Comparison of ENCODE assay signal across 21 cellular contexts in the genomic region with DNA sequence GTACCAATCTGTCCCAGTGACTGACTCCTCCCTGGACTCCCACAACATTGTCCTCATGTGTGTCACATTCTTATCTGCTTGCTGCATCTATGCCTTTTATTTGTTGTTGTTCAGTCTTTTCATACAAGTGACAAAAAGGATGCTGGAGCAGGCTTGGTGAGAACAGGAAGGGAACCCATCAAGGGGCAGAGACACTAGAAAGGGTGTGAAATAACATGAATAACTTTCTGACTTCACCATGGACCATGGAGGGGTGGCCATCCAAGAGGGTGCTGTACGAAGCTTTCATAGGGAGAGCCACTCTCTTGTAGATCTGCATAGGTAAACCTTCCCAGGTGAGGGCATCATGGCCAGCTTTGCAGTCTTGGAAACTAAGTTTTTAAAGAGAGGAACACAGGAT. TPM values are rescaled to one million over a fixed set of nuclear protein-coding genes. Genes with fewer than 3 reads are reported as not detected.
DNase-seq lines count a peak whose midpoint lies in the region; ATAC-seq and TF ChIP-seq lines count a peak whose summit lies in the region.
"Had no signal": no experiment of that assay in that cellular context is flagged by ENCODE, and none has a peak within 500 bp of the region (broad histone marks: within the 10 kb centered on the region; RNA-seq: fewer than 3 reads in every experiment).

No MANE protein-coding gene starts in this region.

- H3K27me3 ChIP-seq in left ventricle myocardium inferior (ENCODE audit: low read depth) (no peaks in the 10 kb centered on the region), esophagus muscularis mucosa (peaks cover 0 to 5% (median 0%) of the 10 kb centered on the region in 4 donors), SJCRH30 (peaks cover 13% of the 10 kb centered on the region; the same call in 1 of the 2 replicates)
- H3K27me3 ChIP-seq: BLaER1 had no signal

- H3K4me1 Mint-ChIP-seq in activated CD4-positive, alpha-beta T cell treated with anti-CD3 and anti-CD28 coated beads for 36 hours = peaks cover 69% of the 10 kb centered on the region
- no peaks in the 10 kb centered on the region for H3K4me1 Mint-ChIP-seq in HFFc6 (ENCODE audit: low read depth)

- intact Hi-C loops in activated CD4-positive, alpha-beta T cell treated with anti-CD3 and anti-CD28 coated beads for 36 hours (cut with DNase I, micrococcal nuclease) = loop anchor here in 1 of 2 experiments (1.0 kb wide), 1 partner anchor 8 kb away; no protein-coding TSS in a partner anchor
- intact Hi-C loops in left ventricle myocardium inferior (cut with micrococcal nuclease) (no loop called here), Right ventricle myocardium superior (cut with DNase I) (no loop called here), esophagus muscularis mucosa (cut with DNase I) (no loop called here)

- POLR2A ChIA-PET in activated CD4-positive, alpha-beta T cell treated with anti-CD3 and anti-CD28 coated beads for 36 hours (lab: Charles Lee) = no interaction called here

- peaks cover 45% of the 10 kb centered on the region for H3K4me1 ChIP-seq in left ventricle myocardium inferior
- peaks cover 0 to 9% (median 0%) of the 10 kb centered on the region in 4 donors for H3K4me1 ChIP-seq in esophagus muscularis mucosa
- no peaks in the 10 kb centered on the region for H3K4me1 ChIP-seq in SJCRH30
- H3K4me1 ChIP-seq: BLaER1, Caco-2, HAP-1 had no signal

- CTCF ChIA-PET in activated CD4-positive, alpha-beta T cell treated with anti-CD3 and anti-CD28 coated beads for 36 hours (lab: Charles Lee) = interaction anchor here (0.8 to 1.4 kb wide), 3 partner anchors 9 to 22 kb away, joined by 3 to 4 read pairs (median 3); no protein-coding TSS in a partner anchor

- H3K27ac Mint-ChIP-seq in activated CD4-positive, alpha-beta T cell treated with anti-CD3 and anti-CD28 coated beads for 36 hours = peak overlapping the region; percentile 26
- H3K27ac Mint-ChIP-seq in HFFc6 = no peak overlapping the region

- peaks cover 65% of the 10 kb centered on the region for H3K36me3 Mint-ChIP-seq in activated CD4-positive, alpha-beta T cell treated with anti-CD3 and anti-CD28 coated beads for 36 hours (ENCODE audit: low read depth)
- no peaks in the 10 kb centered on the region for H3K36me3 Mint-ChIP-seq in HFFc6 (ENCODE audit: low read depth)

- H3K9me3 ChIP-seq in left ventricle myocardium inferior (replicated peaks) (peaks cover 34% of the 10 kb centered on the region), esophagus muscularis mucosa (peaks cover 0 to 38% (median 33%) of the 10 kb centered on the region in 4 donors), SJCRH30 (replicated peaks) (peaks cover 5% of the 10 kb centered on the region; the same call in 1 of the 2 replicates)
- H3K9me3 ChIP-seq: Caco-2, HAP-1 had no signal

- TF ChIP-seq POLR2A in esophagus muscularis mucosa (IDR thresholded peaks at IDR 0.05; ENCODE audit: low read depth) = no peak

- ATAC-seq in activated CD4-positive, alpha-beta T cell treated with anti-CD3 and anti-CD28 coated beads for 36 hours = no peak
- ATAC-seq in Right ventricle myocardium superior (ENCODE audit: poor library complexity) (no peak), HG03457 (IDR thresholded peaks at IDR 0.05; ENCODE audit: unreplicated experiment) (no peak)
- ATAC-seq: GM12878 had no signal

- 64% methylated on average over 1 of the region's 1 CpG for WGBS in esophagus muscularis mucosa

- TF ChIP-seq CTCF in left ventricle myocardium inferior (IDR thresholded peaks at IDR 0.05; ENCODE audit: borderline replicate concordance) (no peak), esophagus muscularis mucosa (IDR thresholded peaks at IDR 0.05) (no peak), HFFc6 (IDR thresholded peaks at IDR 0.05) (no peak)

- H3K4me3 ChIP-seq in left ventricle myocardium inferior (no peak overlapping the region), esophagus muscularis mucosa (no peak overlapping the region), SJCRH30 (no peak overlapping the region)
- H3K4me3 ChIP-seq: BLaER1, GM12878, HAP-1 had no signal

- no peak overlapping the region for H3K4me3 Mint-ChIP-seq in activated CD4-positive, alpha-beta T cell treated with anti-CD3 and anti-CD28 coated beads for 36 hours
- no peak overlapping the region for H3K4me3 Mint-ChIP-seq in HFFc6

- peaks cover 28% of the 10 kb centered on the region for H3K9me3 Mint-ChIP-seq in activated CD4-positive, alpha-beta T cell treated with anti-CD3 and anti-CD28 coated beads for 36 hours (ENCODE audit: low read depth)
- H3K9me3 Mint-ChIP-seq in HFFc6 = peaks cover 8% of the 10 kb centered on the region

- H3K36me3 ChIP-seq in left ventricle myocardium inferior (peaks cover 43% of the 10 kb centered on the region), esophagus muscularis mucosa (peaks cover 0 to 41% (median 0%) of the 10 kb centered on the region in 4 donors), SJCRH30 (no peaks in the 10 kb centered on the region)
- H3K36me3 ChIP-seq: BLaER1, HAP-1 had no signal

- H3K27ac ChIP-seq in left ventricle myocardium inferior (replicated peaks) = peak overlapping the region; percentile 65
- H3K27ac ChIP-seq in esophagus muscularis mucosa (replicated peaks in 1 of 4) = no peak overlapping the region
- no peak overlapping the region for H3K27ac ChIP-seq in SJCRH30
- H3K27ac ChIP-seq: BLaER1 had no signal

- DNase-seq in activated CD4-positive, alpha-beta T cell treated with anti-CD3 and anti-CD28 coated beads for 36 hours = no peak
- DNase-seq in activated CD4-positive, alpha-beta T cell treated with anti-CD3 and anti-CD28 coated beads for 48 hours = no peak
- DNase-seq in left ventricle myocardium inferior (no peak), Right ventricle myocardium superior (no peak), esophagus muscularis mucosa (ENCODE audit: extremely low spot score) (peak; percentile 64), SJCRH30 (no peak), HFFc6 (no peak)
- DNase-seq: 8988T, Caco-2, DMS53, Karpas-422, MM.1S, NCI-H1105 treated with DMSO at 0.1 percent for 48 hours, NCI-H187, NCI-H69 had no signal

- H3K27me3 Mint-ChIP-seq in activated CD4-positive, alpha-beta T cell treated with anti-CD3 and anti-CD28 coated beads for 36 hours = no peaks in the 10 kb centered on the region
- peaks cover 2% of the 10 kb centered on the region for H3K27me3 Mint-ChIP-seq in HFFc6 (ENCODE audit: insufficient read depth)

- no peak for TF ChIP-seq EP300 in esophagus muscularis mucosa (IDR thresholded peaks at IDR 0.05)

RNA-seq across cellular contexts. Expression of a gene that starts 14.5 kb away (rescaled TPM):
- total RNA-seq in activated CD4-positive, alpha-beta T cell treated with anti-CD3 and anti-CD28 coated beads for 36 hours = 1 to 10 TPM; 7.7 to 9.6 TPM
- total RNA-seq in left ventricle myocardium inferior = 11.0 TPM
- 14.4 TPM for total RNA-seq in Right ventricle myocardium superior
- total RNA-seq in esophagus muscularis mucosa = 10 to 100 TPM in 3 of 4 donors, 1 to 10 TPM in 1; 7.1 to 18.5 (median 15.4) TPM
- not detected in 2 replicates for total RNA-seq in SJCRH30 (2014; rRNA removed; shearing (Covaris generic))
- not detected for total RNA-seq in HFFc6 (2021; fragmentation: NEBNext Ultra II Directional; extraction: Animal tissue kit (Norgen Biotek cat#: 25700))
- total RNA-seq: G401, PC-3 had no signal

RNA-seq across cellular contexts. Expression of a gene that starts 49.7 kb away (rescaled TPM):
- 10 to 100 TPM; 34.5 to 36.9 TPM for total RNA-seq in activated CD4-positive, alpha-beta T cell treated with anti-CD3 and anti-CD28 coated beads for 36 hours
- total RNA-seq in left ventricle myocardium inferior = 16.8 TPM
- total RNA-seq in Right ventricle myocardium superior = 22.2 TPM
- total RNA-seq in esophagus muscularis mucosa = 10 to 100 TPM; 15.8 to 22.0 (median 19.9) TPM
- total RNA-seq in SJCRH30 (2014; rRNA removed; shearing (Covaris generic)) = not detected in 2 replicates
- total RNA-seq in HFFc6 (2021; fragmentation: NEBNext Ultra II Directional; extraction: Animal tissue kit (Norgen Biotek cat#: 25700)) = not detected
- total RNA-seq: Caco-2, G401, PC-3 had no signal

Comparison
In these comparisons a context has a peak if more than half of its experiments do, and no peak if none do; other contexts are left out.
1. RNA of a gene that starts 49.7 kb away (total RNA-seq): 34.5 to 36.9 TPM in activated CD4-positive, alpha-beta T cell treated with anti-CD3 and anti-CD28 coated beads for 36 hours, 22.2 TPM in Right ventricle myocardium superior (single experiment), 15.8 to 22.0 TPM in esophagus muscularis mucosa and 16.8 TPM in left ventricle myocardium inferior (single experiment); not detected in SJCRH30 and not detected in HFFc6; every median in the first group is over 10 times any median in the second.